In the genomic region with DNA sequence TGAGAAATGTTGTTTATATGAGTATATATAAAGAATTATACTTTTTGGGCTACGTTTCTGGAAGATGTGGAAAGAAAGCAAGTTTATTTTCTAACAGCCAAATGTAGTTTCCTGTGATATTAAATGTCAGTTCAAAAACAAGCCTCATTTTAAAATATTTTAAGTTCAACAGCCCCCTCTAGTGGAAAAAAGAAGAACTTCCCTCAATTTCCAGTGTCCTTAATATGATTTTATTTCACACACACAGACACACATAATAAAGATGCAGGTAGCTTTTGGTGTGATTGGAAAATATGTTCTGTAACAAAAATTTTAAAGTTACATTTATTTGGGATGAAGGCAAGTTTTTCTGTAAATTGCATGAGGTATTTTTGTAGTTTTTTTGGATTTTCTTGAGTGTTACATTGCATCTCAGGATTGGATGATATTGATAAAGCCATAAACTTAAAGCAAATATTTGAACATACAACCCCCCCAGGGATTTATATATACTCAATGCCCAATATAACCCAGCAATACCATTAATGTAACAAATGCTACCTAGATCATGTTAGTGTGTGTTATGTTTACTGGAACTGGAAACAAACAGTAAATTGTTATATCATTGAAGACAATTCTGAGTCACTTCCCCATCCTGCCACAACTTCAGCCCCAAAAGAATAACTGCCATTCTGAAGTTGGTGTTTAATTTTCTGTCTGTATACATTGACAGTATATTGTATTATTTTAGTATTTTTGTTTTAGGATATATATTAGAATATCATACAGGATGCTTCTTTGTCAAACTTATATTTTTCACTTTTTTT, we compare ENCODE assay signal across 8 cellular contexts. TPM values are rescaled to one million over a fixed set of nuclear protein-coding genes. Genes with fewer than 3 reads are reported as not detected.
DNase-seq lines count a peak whose midpoint lies in the region; ATAC-seq, FAIRE-seq and TF ChIP-seq lines count a peak whose summit lies in the region.

No MANE protein-coding gene starts in this region.

- no peak overlapping the region for H2BK5ac ChIP-seq in neuronal stem cell (ENCODE audit: low read length)

- no TSS peak for BruUV-seq in endothelial cell of umbilical vein (replicated peaks; lab: Mats Ljungman, UMichigan)

- H4K20me1 ChIP-seq in endothelial cell of umbilical vein (replicated peaks; ENCODE audit: control insufficient read depth, extremely low read depth, insufficient read depth, low read length), result no peaks in the 10 kb centered on the region

- no peak overlapping the region for H2BK12ac ChIP-seq in neuronal stem cell (ENCODE audit: low read length)

- POLR2A ChIA-PET in endothelial cell of umbilical vein (lab: Charles Lee), result interaction anchor here (0.5 kb wide), 1 partner anchor 144 kb away, joined by 7 read pairs; no protein-coding TSS in a partner anchor

- H2AK5ac ChIP-seq in neuronal stem cell (ENCODE audit: low read depth, low read length), result no peak overlapping the region

- no peaks in the 10 kb centered on the region for H3K36me3 ChIP-seq in heart left ventricle
- no peaks in the 10 kb centered on the region for H3K36me3 ChIP-seq in Peyer's patch
- no peaks in the 10 kb centered on the region for H3K36me3 ChIP-seq in endothelial cell of umbilical vein (ENCODE audit: control insufficient read depth in 2 of 2, extremely low read depth in 1 of 2, insufficient read depth in 2 of 2, low read length in 2 of 2)
- H3K36me3 ChIP-seq in neuronal stem cell (replicated peaks in 1 of 2; ENCODE audit: control insufficient read depth in 2 of 2, insufficient read depth in 2 of 2, low read length in 2 of 2), result no peaks in the 10 kb centered on the region

- no peak overlapping the region for H3K14ac ChIP-seq in neuronal stem cell (ENCODE audit: low read length)

- no peak overlapping the region for H4K8ac ChIP-seq in neuronal stem cell (ENCODE audit: low read depth, low read length)

- no peak overlapping the region for H3K23ac ChIP-seq in neuronal stem cell (ENCODE audit: low read depth, low read length, poor library complexity)

- H3K4me3 ChIP-seq in heart left ventricle, result no peak overlapping the region
- H3K4me3 ChIP-seq in Jurkat, Clone E6-1 (ENCODE audit: low read length), result no peak overlapping the region
- no peak overlapping the region for H3K4me3 ChIP-seq in Peyer's patch
- H3K4me3 ChIP-seq in endothelial cell of umbilical vein (replicated peaks in 1 of 3; ENCODE audit: insufficient read depth in 1 of 3, low read depth in 1 of 3, low read length in 3 of 3), result no peak overlapping the region
- H3K4me3 ChIP-seq in neuronal stem cell (ENCODE audit: low read length in 2 of 2), result no peak overlapping the region

- no peak overlapping the region for H2BK120ac ChIP-seq in neuronal stem cell (ENCODE audit: low read depth, low read length)

- H3K4me2 ChIP-seq in endothelial cell of umbilical vein (ENCODE audit: insufficient read depth, low read length) (peak overlapping the region; percentile 70), neuronal stem cell (ENCODE audit: insufficient read depth, low read length, poor library complexity, severe bottlenecking) (no peak overlapping the region)

- H3K18ac ChIP-seq in neuronal stem cell (ENCODE audit: low read length), result no peak overlapping the region

- DNase-seq in heart left ventricle (no peak), left cardiac atrium (no peak), Peyer's patch (no peak), endothelial cell of umbilical vein (ENCODE audit: low read depth, low spot score) (peak; percentile 70), neuronal stem cell (ENCODE audit: low spot score) (peak; percentile 23), UCSD-AML1 (lab: John Stamatoyannopoulos, UW; ENCODE audit: unreplicated experiment) (no peak)
- DNase-seq in Jurkat, Clone E6-1 (ENCODE audit: low read depth, low spot score), result peak; percentile 55

- no peak overlapping the region for H2AFZ ChIP-seq in endothelial cell of umbilical vein (ENCODE audit: low read depth, low read length)
- H2AFZ ChIP-seq in neuronal stem cell (ENCODE audit: low read length), result no peak overlapping the region

- peak overlapping the region; percentile 31 for H3K9ac ChIP-seq in endothelial cell of umbilical vein (replicated peaks; ENCODE audit: extremely low read depth, insufficient read depth, low read length)
- no peak overlapping the region for H3K9ac ChIP-seq in neuronal stem cell (ENCODE audit: low read depth, low read length, poor library complexity)

- H3K27me3 ChIP-seq in heart left ventricle, result no peaks in the 10 kb centered on the region
- no peaks in the 10 kb centered on the region for H3K27me3 ChIP-seq in Peyer's patch
- H3K27me3 ChIP-seq in endothelial cell of umbilical vein (ENCODE audit: control insufficient read depth in 2 of 2, insufficient read depth in 2 of 2, low read length in 2 of 2), result no peaks in the 10 kb centered on the region
- H3K27me3 ChIP-seq in neuronal stem cell (ENCODE audit: control insufficient read depth in 3 of 3, insufficient read depth in 3 of 3, low read depth in 1 of 3, low read length in 3 of 3), result no peaks in the 10 kb centered on the region

- TF ChIP-seq CTCF in heart left ventricle (IDR thresholded peaks at IDR 0.05) (peak; percentile 68 to 87 (median 77)), Peyer's patch (IDR thresholded peaks at IDR 0.05) (peak; percentile 76 to 88 (median 82)), endothelial cell of umbilical vein (IDR thresholded peaks at IDR 0.05; ENCODE audit: extremely low read depth in 1 of 2, insufficient read depth in 1 of 2, low read depth in 1 of 2, low read length in 2 of 2) (peak; percentile 26 to 32)

- no peaks in the 10 kb centered on the region for H3K79me2 ChIP-seq in endothelial cell of umbilical vein (ENCODE audit: control insufficient read depth, insufficient read depth, low read length)

- no peak overlapping the region for H2BK15ac ChIP-seq in neuronal stem cell (ENCODE audit: low read length)

- H3K4me1 ChIP-seq in heart left ventricle (peaks cover 0 to 5% (median 0%) of the 10 kb centered on the region in 12 donors), Peyer's patch (no peaks in the 10 kb centered on the region), endothelial cell of umbilical vein (ENCODE audit: control insufficient read depth, extremely low read depth, insufficient read depth, low read length) (peaks cover 19% of the 10 kb centered on the region), neuronal stem cell (ENCODE audit: control insufficient read depth in 2 of 2, insufficient read depth in 1 of 2, low read depth in 1 of 2, low read length in 2 of 2) (no peaks in the 10 kb centered on the region)

- H4K91ac ChIP-seq in neuronal stem cell (ENCODE audit: low read depth, low read length, poor library complexity), result no peak overlapping the region

- H3K79me1 ChIP-seq in neuronal stem cell (ENCODE audit: low read depth, low read length), result no peaks in the 10 kb centered on the region

- no peaks in the 10 kb centered on the region for H3K9me1 ChIP-seq in endothelial cell of umbilical vein (replicated peaks; ENCODE audit: control insufficient read depth, extremely low read depth, insufficient read depth, low read length)

- no peak for ATAC-seq in heart left ventricle
- ATAC-seq in left cardiac atrium, result no peak
- ATAC-seq in GM21447 (IDR thresholded peaks at IDR 0.05; ENCODE audit: unreplicated experiment), result no peak

- H3K27ac ChIP-seq in heart left ventricle (no peak overlapping the region), Peyer's patch (no peak overlapping the region), endothelial cell of umbilical vein (ENCODE audit: insufficient read depth, low read depth, low read length) (peak overlapping the region; percentile 41), neuronal stem cell (replicated peaks; ENCODE audit: low read length) (no peak overlapping the region)

- 1 to 7% (median 2%) methylated on average over 1 of the region's 1 CpG for WGBS in heart left ventricle, 4 donors
- WGBS in neuronal stem cell (ENCODE audit: extremely low coverage in 2 of 2, insufficient read length in 2 of 2, insufficient replicate concordance in 1 of 2), 2 donors, result no CpG with 5 or more reads among the region's 1 CpG

- H3K4ac ChIP-seq in neuronal stem cell (ENCODE audit: low read length), result no peak overlapping the region

- CTCF ChIA-PET in endothelial cell of umbilical vein (lab: Charles Lee), result interaction anchor here (0.6 to 3.4 kb wide), 32 partner anchors 8 to 503 kb away, joined by 3 to 40 read pairs (median 5); partner anchors contain the start of genes CCDC171 and PSIP1

- peak; percentile 37 for FAIRE-seq in endothelial cell of umbilical vein (lab: Jason Lieb, UNC)

- TF ChIP-seq POLR2A in heart left ventricle (IDR thresholded peaks at IDR 0.05), result no peak
- no peak for TF ChIP-seq POLR2A in Peyer's patch (IDR thresholded peaks at IDR 0.05)
- TF ChIP-seq POLR2A in endothelial cell of umbilical vein (IDR thresholded peaks at IDR 0.05; ENCODE audit: low read depth, low read length), result no peak

- H3K9me3 ChIP-seq in heart left ventricle (no peaks in the 10 kb centered on the region), Peyer's patch (no peaks in the 10 kb centered on the region), endothelial cell of umbilical vein (replicated peaks; ENCODE audit: control insufficient read depth, insufficient read depth, low read length) (no peaks in the 10 kb centered on the region), neuronal stem cell (replicated peaks in 1 of 2; ENCODE audit: control insufficient read depth in 2 of 2, insufficient read depth in 1 of 2, low read depth in 1 of 2, low read length in 2 of 2) (no peaks in the 10 kb centered on the region)

- intact Hi-C loops in heart left ventricle (cut with DNase I), result loop anchor here (2.0 to 10.0 kb wide), 10 partner anchors 54 to 502 kb away; partner anchors contain the start of gene CCDC171 (in 1 of the 10)
- intact Hi-C loops in left cardiac atrium (cut with DNase I), result loop anchor here in 1 of 2 donors (5.0 to 10.0 kb wide), 2 partner anchors 102 to 395 kb away; no protein-coding TSS in a partner anchor
- intact Hi-C loops in endothelial cell of umbilical vein (cut with micrococcal nuclease), result loop anchor here (1.0 to 10.0 kb wide), 9 partner anchors 35 to 502 kb away; partner anchors contain the start of genes CCDC171, PSIP1, SNAPC3 and TTC39B

- dilution Hi-C loops in endothelial cell of umbilical vein (cut with MboI; ENCODE audit: extremely low pct_ligation_motif_present, low sequenced_read_pairs), result no loop called here

RNA-seq across cellular contexts. Expression of gene CCDC171, which starts 54.0 kb away (rescaled TPM):
- total RNA-seq in heart left ventricle, result 1 to 10 TPM in 7 of 9 donors, under 1 TPM in 2; 0.44 to 3.4 (median 1.4) TPM
- under 1 TPM; 0.30 to 0.47 TPM for polyA plus RNA-seq in heart left ventricle
- total RNA-seq in left cardiac atrium, result 1 to 10 TPM; 1.4 to 1.8 TPM
- polyA plus RNA-seq in Jurkat, Clone E6-1 (2012; ENCODE audit: insufficient read depth, insufficient read length), result 8.6 TPM
- 1 to 10 TPM; 3.2 to 8.3 (median 4.5) TPM for total RNA-seq in Peyer's patch
- 1.4 and 1.6 TPM in 2 replicates for total RNA-seq in endothelial cell of umbilical vein
- polyA plus RNA-seq in endothelial cell of umbilical vein, result 0.19 and 0.58 TPM in 2 replicates
- 0.35 TPM in 2 replicates for polyA plus RNA-seq in endothelial cell of umbilical vein (2011; cell fraction: cytosol; rRNA removed)
- 1.1 and 2.3 TPM in 2 replicates for polyA plus RNA-seq in endothelial cell of umbilical vein (2011; cell fraction: nucleus; rRNA removed)
- polyA plus RNA-seq in endothelial cell of umbilical vein (2012), result 0.54 and 0.87 TPM in 2 replicates
- polyA minus RNA-seq in endothelial cell of umbilical vein, result 1.4 and 3.4 TPM in 2 replicates
- polyA minus RNA-seq in endothelial cell of umbilical vein (2011; cell fraction: cytosol; rRNA and poly(A)+ RNA removed), result 1.2 TPM
- polyA minus RNA-seq in endothelial cell of umbilical vein (2011; cell fraction: nucleus; rRNA and poly(A)+ RNA removed), result 5.4 and 6.3 TPM in 2 replicates
- 1.5 TPM for polyA plus RNA-seq in neuronal stem cell (2013, experiment 1 of 2)
- polyA plus RNA-seq in neuronal stem cell (2013, experiment 2 of 2), result 1.2 TPM

Comparison
In these comparisons a context has a peak if more than half of its experiments do, and no peak if none do; other contexts are left out.
1. DNase-seq: peak in Jurkat, Clone E6-1 (single experiment), endothelial cell of umbilical vein (single experiment) and neuronal stem cell (single experiment); none in heart left ventricle (0 of 5), left cardiac atrium (single experiment), Peyer's patch (0 of 3) and UCSD-AML1 (single experiment).
2. CTCF ChIP-seq: peak in every context shown above with its lines; median percentile 82 in Peyer's patch; 77 in heart left ventricle; 29 in endothelial cell of umbilical vein.